ENCODE assay signal across 33 cellular contexts in genomic region chr12:5124401-5124800, GRCh38.
"Had no signal": no experiment of that assay in that cellular context is flagged by ENCODE, and none has a peak within 500 bp of the region (broad histone marks: within the 10 kb centered on the region; RNA-seq: fewer than 3 reads in every experiment).

No MANE protein-coding gene starts in this region.

- ATAC-seq: activated CD4-positive, CD25-positive, alpha-beta regulatory T cell treated with anti-CD3 and anti-CD28 coated beads, Interleukin-2, amount 50 U/mL, for 24 hours; heart right ventricle; naive thymus-derived CD4-positive, alpha-beta T cell; psoas muscle; stimulated activated memory B cell treated with anti-CD40 and anti-IgM and Interleukin-4, amounts not matched to agents 10 μg/mL and 1 μg/mL and 100 μg/mL, for 72 hours had no signal

- H3K36me3 ChIP-seq: ascending aorta, brain microvascular endothelial cell, esophagus squamous epithelium, heart right ventricle, sigmoid colon, stomach, thyroid gland, upper lobe of left lung had no signal

- FAIRE-seq: colon, endometrium had no signal

- H3K9me3 ChIP-seq: ascending aorta, esophagus squamous epithelium, heart right ventricle, psoas muscle, sigmoid colon, stomach, thyroid gland, upper lobe of left lung had no signal

- H3K27ac ChIP-seq: brain microvascular endothelial cell, epithelial cell of prostate, esophagus squamous epithelium, heart right ventricle, parathyroid adenoma, psoas muscle, sigmoid colon, stomach, thyroid gland, upper lobe of left lung, VCaP had no signal

- DNase-seq: activated CD4-positive, alpha-beta T cell treated with anti-CD3 and anti-CD28 coated beads for 48 hours; activated CD4-positive, alpha-beta T cell treated with anti-CD3 and anti-CD28 coated beads, Interleukin-2, amount 50 U/mL, for 48 hours; activated CD8-positive, alpha-beta memory T cell treated with anti-CD3 and anti-CD28 coated beads for 24 hours; activated effector memory CD4-positive, alpha-beta T cell treated with anti-CD3 and anti-CD28 coated beads, Interleukin-2, amount 50 U/mL, for 16 hours; activated naive CD4-positive, alpha-beta T cell treated with anti-CD3 and anti-CD28 coated beads for 36 hours; activated naive CD8-positive, alpha-beta T cell treated with anti-CD3 and anti-CD28 coated beads, Interleukin-2, amount 10 ng/mL, durations not matched to agents 7 days and 5 days; activated T-cell treated with anti-CD3 and anti-CD28 coated beads, Interleukin-2, amount 50 U/mL, for 1 hour; dermis blood vessel endothelial cell; effector CD4-positive, alpha-beta T cell; esophagus squamous epithelium; foreskin melanocyte; heart right ventricle; midbrain; naive thymus-derived CD4-positive, alpha-beta T cell; nucleus accumbens; psoas muscle; sigmoid colon; stimulated activated CD4-positive, alpha-beta T cell treated with anti-CD3 and anti-CD28 coated beads, Interleukin-1b, Interleukin-23, amount 100 ng/mL, for 48 hours; stimulated activated CD4-positive, alpha-beta T cell treated with anti-CD3 and anti-CD28 coated beads, Interleukin-4, amount 100 ng/mL, for 4 hours; stimulated activated CD8-positive, alpha-beta memory T cell treated with anti-CD3 and anti-CD28 coated beads, Interleukin-4, amount 100 ng/mL, for 48 hours; stomach; thyroid gland; upper lobe of left lung had no signal

- H3K27me3 ChIP-seq: ascending aorta, brain microvascular endothelial cell, esophagus squamous epithelium, sigmoid colon, thyroid gland, upper lobe of left lung had no signal

- H3K4me3 ChIP-seq: ascending aorta, esophagus squamous epithelium, heart right ventricle, psoas muscle, sigmoid colon, smooth muscle cell, stomach, thyroid gland, upper lobe of left lung had no signal

- H3K4me1 ChIP-seq: ascending aorta, heart right ventricle, parathyroid adenoma, psoas muscle, sigmoid colon, stomach, thyroid gland, upper lobe of left lung had no signal
